In genomic region chr9:76882686-76883085, GRCh38 we compare ENCODE assay signal across 14 cellular contexts. TPM values are rescaled to one million over a fixed set of nuclear protein-coding genes. Genes with fewer than 3 reads are reported as not detected.
DNase-seq lines count a peak whose midpoint lies in the region; ATAC-seq and TF ChIP-seq lines count a peak whose summit lies in the region.
"Had no signal": no experiment of that assay in that cellular context is flagged by ENCODE, and none has a peak within 500 bp of the region (broad histone marks: within the 10 kb centered on the region; RNA-seq: fewer than 3 reads in every experiment).

No MANE protein-coding gene starts in this region.

- H3K27ac ChIP-seq in prostate gland: no peak overlapping the region
- H3K27ac ChIP-seq: epithelial cell of prostate had no signal

- no peak overlapping the region for H3K4me3 ChIP-seq in GM06990 (replicated peaks; ENCODE audit: low read depth, low read length)
- H3K4me3 ChIP-seq in prostate gland: no peak overlapping the region

- H3K27ac Mint-ChIP-seq in activated naive CD4-positive, alpha-beta T cell treated with anti-CD3 and anti-CD28 coated beads, Interleukin-2, amount 50 U/mL, for 72 hours: no peak overlapping the region

- H3K36me3 ChIP-seq in GM06990 (ENCODE audit: control insufficient read depth, insufficient read depth, low read length) (no peaks in the 10 kb centered on the region), prostate gland (no peaks in the 10 kb centered on the region)

- intact Hi-C loops in prostate gland (cut with DNase I): no loop called here

- no peaks in the 10 kb centered on the region for H3K4me1 ChIP-seq in prostate gland (replicated peaks)

- TF ChIP-seq CTCF in GM06990 (IDR thresholded peaks at IDR 0.05; ENCODE audit: insufficient read depth, low read length, poor library complexity, severe bottlenecking): no peak
- no peak for TF ChIP-seq CTCF in prostate gland (IDR thresholded peaks at IDR 0.05)

- 79% methylated on average over 4 of the region's 4 CpGs for WGBS in prostate gland

- H3K27me3 ChIP-seq in GM06990 (replicated peaks; ENCODE audit: control insufficient read depth, insufficient read depth, low read length) (no peaks in the 10 kb centered on the region; the same call in 1 of the 2 replicates), prostate gland (replicated peaks; ENCODE audit: insufficient read depth) (no peaks in the 10 kb centered on the region)

- no peak for TF ChIP-seq POLR2A in prostate gland (IDR thresholded peaks at IDR 0.05)

- no peaks in the 10 kb centered on the region for H3K36me3 Mint-ChIP-seq in activated naive CD4-positive, alpha-beta T cell treated with anti-CD3 and anti-CD28 coated beads, Interleukin-2, amount 50 U/mL, for 72 hours

- H3K9me3 ChIP-seq in prostate gland: no peaks in the 10 kb centered on the region

- peak; percentile 48 for DNase-seq in GM06990 (ENCODE audit: extremely low read depth, insufficient read length)
- DNase-seq in prostate gland (ENCODE audit: low spot score): no peak
- DNase-seq in NCI-H748 treated with DMSO at 0.1 percent for 48 hours (lab: John Stamatoyannopoulos, UW): no peak
- no peak for DNase-seq in activated naive CD4-positive, alpha-beta T cell treated with anti-CD3 and anti-CD28 coated beads, Interleukin-2, amount 50 U/mL, for 72 hours (ENCODE audit: low spot score in 2 of 2)
- DNase-seq: 8988T; activated T-cell treated with anti-CD3 and anti-CD28 coated beads, Interleukin-2, amount 50 U/mL, for 4 hours; Calu3; midbrain; NCI-H510A had no signal

- ATAC-seq in GM19372 (IDR thresholded peaks at IDR 0.05; ENCODE audit: low read depth, unreplicated experiment): peak; percentile 85
- ATAC-seq in HG02678 (IDR thresholded peaks at IDR 0.05; ENCODE audit: unreplicated experiment): peak; percentile 84
- peak; percentile 66 for ATAC-seq in HG03460 (IDR thresholded peaks at IDR 0.05; ENCODE audit: unreplicated experiment)
- ATAC-seq in HG02840 (IDR thresholded peaks at IDR 0.05; ENCODE audit: low FRiP score, unreplicated experiment): no peak
- ATAC-seq in activated naive CD4-positive, alpha-beta T cell treated with anti-CD3 and anti-CD28 coated beads, Interleukin-2, amount 50 U/mL, for 72 hours: no peak
- ATAC-seq: activated T-cell treated with anti-CD3 and anti-CD28 coated beads, Interleukin-2, amount 50 U/mL, for 4 hours had no signal

- H3K9me3 Mint-ChIP-seq in activated naive CD4-positive, alpha-beta T cell treated with anti-CD3 and anti-CD28 coated beads, Interleukin-2, amount 50 U/mL, for 72 hours: no peaks in the 10 kb centered on the region
- H3K9me3 Mint-ChIP-seq: activated T-cell treated with anti-CD3 and anti-CD28 coated beads, Interleukin-2, amount 50 U/mL, for 4 hours had no signal

RNA-seq across cellular contexts. Expression of gene PRUNE2, which starts 23.2 kb away (rescaled TPM):
- 10 to 100 TPM; 58.6 to 78.9 TPM for total RNA-seq in prostate gland
- total RNA-seq in activated naive CD4-positive, alpha-beta T cell treated with anti-CD3 and anti-CD28 coated beads, Interleukin-2, amount 50 U/mL, for 72 hours: under 1 TPM; 0.18 to 0.86 TPM

Comparison
In these comparisons a context has a peak if more than half of its experiments do, and no peak if none do; other contexts are left out.
1. ATAC-seq: peak in GM19372 (single experiment), HG02678 (single experiment) and HG03460 (single experiment); none in HG02840 (single experiment) and activated naive CD4-positive, alpha-beta T cell treated with anti-CD3 and anti-CD28 coated beads, Interleukin-2, amount 50 U/mL, for 72 hours (0 of 2).
2. RNA of gene PRUNE2, which starts 23.2 kb away (total RNA-seq): 58.6 to 78.9 TPM in prostate gland; 0.18 to 0.86 TPM in activated naive CD4-positive, alpha-beta T cell treated with anti-CD3 and anti-CD28 coated beads, Interleukin-2, amount 50 U/mL, for 72 hours; every median in the first group is over 10 times any median in the second.